In genomic region chr4:90992213-90992612, GRCh38 we compare ENCODE assay signal across 9 cellular contexts.
"Had no signal": no experiment of that assay in that cellular context is flagged by ENCODE, and none has a peak within 500 bp of the region (broad histone marks: within the 10 kb centered on the region; RNA-seq: fewer than 3 reads in every experiment).

No MANE protein-coding gene starts in this region.

- H3K9me3 ChIP-seq: HAP-1 had no signal

- ATAC-seq: GM23338, HCT116 had no signal

- H3K27ac ChIP-seq: GM23248 had no signal

- DNase-seq: GM23248, GOT3, H7, H9, HCEC 1CT, HFFc6 had no signal

- H3K4me2 ChIP-seq: GM23338 had no signal

- H3K36me3 ChIP-seq: HAP-1 had no signal

- H3K9ac ChIP-seq: GM23248 had no signal

- H2AFZ ChIP-seq: GM23248 had no signal

- H3K4me3 ChIP-seq: GM23248, GM23338, HAP-1 had no signal
